In genomic region chr16:29791845-29792797, GRCh38 we compare ENCODE assay signal across 1 cellular context.
A peak's percentile ranks its signal among the peaks of the same experiment; 100 is the strongest.
TF ChIP-seq lines count a peak whose summit lies in the region.

No MANE protein-coding gene starts in this region.

TF ChIP-seq in K562, 482 proteins besides CTCF, POLR2A, EP300 and RAD21:
- TF ChIP-seq ARID1B (IDR thresholded peaks at IDR 0.05) (peak; percentile 50), MTA3 (IDR thresholded peaks at IDR 0.05; ENCODE audit: borderline replicate concordance) (no peak), ZEB2 (IDR thresholded peaks at IDR 0.05) (peak; percentile 46; the same call in 1 of the 2 replicates), SPI1 (IDR thresholded peaks at IDR 0.05; ENCODE audit: borderline replicate concordance, low read depth, low read length) (no peak), ZNF316 (IDR thresholded peaks at IDR 0.05) (0 out of 2 replicates have a peak, but pooled peaks have one; percentile 12), KDM1A (IDR thresholded peaks at IDR 0.05) (no peak), TAL1 (IDR thresholded peaks at IDR 0.05) (peak; percentile 28; the same call in 1 of the 2 replicates), MEIS2 (IDR thresholded peaks at IDR 0.05; ENCODE audit: partially characterized antibody) (peak; percentile 25), MGA (IDR thresholded peaks at IDR 0.05) (no peak), MNT (conservative IDR thresholded peaks at IDR 0.05) (0 out of 4 replicates have a peak, but pooled peaks of 1 of the 2 experiments have one; percentile 3), CBFA2T2 (conservative IDR thresholded peaks at IDR 0.05) (0 out of 2 replicates have a peak, but pooled peaks have one; percentile 5), HMG20B (CRISPR knock-in tag; IDR thresholded peaks at IDR 0.05) (no peak), GTF3C2 (IDR thresholded peaks at IDR 0.05; ENCODE audit: borderline replicate concordance, extremely low read depth, insufficient read length) (no peak), AFF4 (CRISPR knock-in tag; IDR thresholded peaks at IDR 0.05) (no peak), CREB3L1 (IDR thresholded peaks at IDR 0.05; ENCODE audit: borderline replicate concordance, low read depth) (no peak), POU5F1 (IDR thresholded peaks at IDR 0.05; ENCODE audit: borderline replicate concordance, low read depth, low read length, partially characterized antibody) (no peak), CCNT2 (IDR thresholded peaks at IDR 0.05; ENCODE audit: borderline replicate concordance, extremely low read depth, insufficient read length, low read depth, low read length) (no peak), ZKSCAN3 (CRISPR knock-in tag; IDR thresholded peaks at IDR 0.05) (no peak), ZNF551 (CRISPR knock-in tag; IDR thresholded peaks at IDR 0.05) (no peak), TCF3 (CRISPR knock-in tag; IDR thresholded peaks at IDR 0.05) (peak; percentile 54; the same call in 1 of the 2 replicates), FOXA3 (CRISPR knock-in tag; conservative IDR thresholded peaks at IDR 0.05 in 1 of 2, IDR thresholded peaks at IDR 0.05 in 1 of 2) (peak in 1 of 2 experiments; percentile 19; a peak in 1 of 4 replicates), ZKSCAN1 (IDR thresholded peaks at IDR 0.05; ENCODE audit: low read depth, low read length) (peak; percentile 84), CBFA2T3 (IDR thresholded peaks at IDR 0.05) (peak; percentile 53)
TF ChIP-seq in K562: peak in this region for 11.
